ENCODE assay signal across 1 cellular context in genomic region chr17:42275527-42276358, GRCh38.
TF ChIP-seq lines count a peak whose summit lies in the region.

No MANE protein-coding gene starts in this region.

TF ChIP-seq in GM23338, 12 proteins besides CTCF, POLR2A, EP300 and RAD21 (continued from another document):
- TF ChIP-seq ZNF462 (CRISPR knock-in tag; IDR thresholded peaks at IDR 0.05): no peak
- TF ChIP-seq ZNF331 (CRISPR knock-in tag; IDR thresholded peaks at IDR 0.05; ENCODE audit: low read depth): no peak; the same call in 1 of the 2 replicates
- TF ChIP-seq EZH2 (IDR thresholded peaks at IDR 0.05; ENCODE audit: low read depth, unreplicated experiment): no peak
- TF ChIP-seq STAT1 (IDR thresholded peaks at IDR 0.05; ENCODE audit: unreplicated experiment): no peak
- TF ChIP-seq REST (IDR thresholded peaks at IDR 0.05; ENCODE audit: unreplicated experiment): no peak
- no peak for TF ChIP-seq JUNB (IDR thresholded peaks at IDR 0.05; ENCODE audit: unreplicated experiment)
- TF ChIP-seq NANOG (IDR thresholded peaks at IDR 0.05; ENCODE audit: borderline replicate concordance): no peak
- no peak; the same call in 1 of the 2 replicates for TF ChIP-seq POLR2AphosphoS5 (IDR thresholded peaks at IDR 0.05; ENCODE audit: low read depth)
